8 cellular contexts compared by ENCODE assay signal in genomic region chr2:201232125-201232815, GRCh38. TPM values are rescaled to one million over a fixed set of nuclear protein-coding genes. Genes with fewer than 3 reads are reported as not detected.
DNase-seq lines count a peak whose midpoint lies in the region; ATAC-seq and TF ChIP-seq lines count a peak whose summit lies in the region.

No MANE protein-coding gene starts in this region.

- no peak overlapping the region for H3K4me3 ChIP-seq in AG10803 (ENCODE audit: low read length)

- peak; percentile 96 for TF ChIP-seq CTCF in AG10803 (conservative IDR thresholded peaks at IDR 0.05; ENCODE audit: low read length)
- peak; percentile 32 for TF ChIP-seq CTCF in activated B cell treated with CpG ODN at 0.5 μM for 24 hours (IDR thresholded peaks at IDR 0.05)

- POLR2A ChIA-PET in activated B cell treated with CpG ODN at 0.5 μM for 24 hours (lab: Charles Lee) = interaction anchor here (0.6 to 4.1 kb wide), 30 partner anchors 10 to 1035 kb away, joined by 3 to 73 read pairs (median 4); partner anchors contain the start of genes ALS2, CASP10, CASP8 and CFLAR

- peak overlapping the region; percentile 93 for H3K27ac Mint-ChIP-seq in activated B cell treated with CpG ODN at 0.5 μM for 24 hours
- peak overlapping the region; percentile 92 for H3K27ac Mint-ChIP-seq in central memory CD8-positive, alpha-beta T cell (ENCODE audit: low read depth)

- no peaks in the 10 kb centered on the region for H3K27me3 Mint-ChIP-seq in activated B cell treated with CpG ODN at 0.5 μM for 24 hours
- no peaks in the 10 kb centered on the region for H3K27me3 Mint-ChIP-seq in central memory CD8-positive, alpha-beta T cell

- peaks cover 59% of the 10 kb centered on the region for H3K4me1 Mint-ChIP-seq in activated B cell treated with CpG ODN at 0.5 μM for 24 hours
- H3K4me1 Mint-ChIP-seq in central memory CD8-positive, alpha-beta T cell = peaks cover 36% of the 10 kb centered on the region

- peak; percentile 92 for DNase-seq in AG10803 (ENCODE audit: low read depth)
- DNase-seq in NCI-H345 treated with DMSO at 0.1 percent for 48 hours (lab: John Stamatoyannopoulos, UW; ENCODE audit: unreplicated experiment) = peak; percentile 84
- DNase-seq in activated B cell treated with CpG ODN at 0.5 μM for 24 hours = peak; percentile 69
- peak; percentile 85 to 86 for DNase-seq in central memory CD8-positive, alpha-beta T cell (ENCODE audit: low spot score in 2 of 2)
- peak; percentile 96 for DNase-seq in kidney tubule cell (ENCODE audit: low spot score)
- peak; percentile 90 to 94 for DNase-seq in stimulated activated CD4-positive, alpha-beta T cell treated with anti-CD3 and anti-CD28 coated beads, Interleukin-2, amount 100 ng/mL, for 24 hours

- CTCF ChIA-PET in activated B cell treated with CpG ODN at 0.5 μM for 24 hours (lab: Charles Lee) = interaction anchor here (0.6 to 4.5 kb wide), 59 partner anchors 9 to 947 kb away, joined by 3 to 147 read pairs (median 5); partner anchors contain the start of genes ALS2, CASP10, CASP8 and CFLAR

- H3K9me3 Mint-ChIP-seq in activated B cell treated with CpG ODN at 0.5 μM for 24 hours = no peaks in the 10 kb centered on the region
- no peaks in the 10 kb centered on the region for H3K9me3 Mint-ChIP-seq in central memory CD8-positive, alpha-beta T cell

- ATAC-seq in GM18907 (IDR thresholded peaks at IDR 0.05; ENCODE audit: unreplicated experiment) = peak; percentile 49
- ATAC-seq in HG03196 (IDR thresholded peaks at IDR 0.05; ENCODE audit: unreplicated experiment) = peak; percentile 48
- ATAC-seq in activated B cell treated with CpG ODN at 0.5 μM for 24 hours (ENCODE audit: low read depth) = peak; percentile 62
- ATAC-seq in central memory CD8-positive, alpha-beta T cell (replicated peaks; ENCODE audit: extremely low read depth, poor library complexity, severe bottlenecking) = peak; percentile 59

- H3K36me3 Mint-ChIP-seq in activated B cell treated with CpG ODN at 0.5 μM for 24 hours (ENCODE audit: low read depth) = peaks cover 15% of the 10 kb centered on the region
- H3K36me3 Mint-ChIP-seq in central memory CD8-positive, alpha-beta T cell (ENCODE audit: insufficient read depth) = peaks cover 16% of the 10 kb centered on the region

- H3K4me3 Mint-ChIP-seq in activated B cell treated with CpG ODN at 0.5 μM for 24 hours = peak overlapping the region; percentile 93
- peak overlapping the region; percentile 94 for H3K4me3 Mint-ChIP-seq in central memory CD8-positive, alpha-beta T cell

- intact Hi-C loops in activated B cell treated with CpG ODN at 0.5 μM for 24 hours (cut with micrococcal nuclease) = loop anchor here (1.0 to 10.0 kb wide), 16 partner anchors 23 to 1033 kb away; partner anchors contain the start of genes ALS2, BZW1, CASP10 and FZD7

RNA-seq across cellular contexts. Expression of gene CASP8, which starts 28.1 kb away (rescaled TPM):
- total RNA-seq in activated B cell treated with CpG ODN at 0.5 μM for 24 hours = 74.2 and 84.4 TPM in 2 replicates

RNA-seq across cellular contexts. Expression of gene CASP10, which starts 49.3 kb away (rescaled TPM):
- 9.5 and 13.8 TPM in 2 replicates for total RNA-seq in activated B cell treated with CpG ODN at 0.5 μM for 24 hours
